Comparison of ENCODE assay signal across 30 cellular contexts in genomic region chr10:71502851-71503250, GRCh38.
"Had no signal": no experiment of that assay in that cellular context is flagged by ENCODE, and none has a peak within 500 bp of the region (broad histone marks: within the 10 kb centered on the region; RNA-seq: fewer than 3 reads in every experiment).

No MANE protein-coding gene starts in this region.

- H3K9me3 Mint-ChIP-seq: activated CD4-positive, alpha-beta memory T cell treated with anti-CD3 and anti-CD28 coated beads, Interleukin-2, amount 10 ng/mL, durations not matched to agents 7 days and 5 days; activated CD4-positive, alpha-beta T cell treated with anti-CD3 and anti-CD28 coated beads, Interleukin-2, amount 10 ng/mL, durations not matched to agents 7 days and 5 days; activated naive CD4-positive, alpha-beta T cell treated with anti-CD3 and anti-CD28 coated beads, Interleukin-2, amount 10 ng/mL, durations not matched to agents 7 days and 5 days; activated naive CD4-positive, alpha-beta T cell treated with anti-CD3 and anti-CD28 coated beads, Interleukin-2, amount 50 U/mL, for 72 hours; activated naive CD8-positive, alpha-beta T cell treated with anti-CD3 and anti-CD28 coated beads, Interleukin-2, amount 10 ng/mL, durations not matched to agents 7 days and 5 days; activated T-cell treated with anti-CD3 and anti-CD28 coated beads, Interleukin-2, amount 50 U/mL, for 24 hours; activated T-cell treated with anti-CD3 and anti-CD28 coated beads, Interleukin-2, amount 50 U/mL, for 72 hours; brain had no signal

- H3K27ac ChIP-seq: ascending aorta, breast epithelium, cardiac muscle cell, colonic mucosa, epithelial cell of prostate, esophagus squamous epithelium, gastroesophageal sphincter had no signal

- H3K4me1 ChIP-seq: ascending aorta, breast epithelium, colonic mucosa had no signal

- H3K27me3 ChIP-seq: ascending aorta, breast epithelium, cardiac muscle cell, colonic mucosa, gastroesophageal sphincter had no signal

- H3K4me3 ChIP-seq: ascending aorta, breast epithelium, cardiac muscle cell, colonic mucosa, esophagus squamous epithelium, gastroesophageal sphincter had no signal

- ATAC-seq: activated naive CD4-positive, alpha-beta T cell treated with anti-CD3 and anti-CD28 coated beads, Interleukin-2, amount 50 U/mL, for 72 hours; activated T-cell treated with anti-CD3 and anti-CD28 coated beads, Interleukin-2, amount 50 U/mL, for 72 hours; gastroesophageal sphincter; T-helper 17 cell had no signal

- H3K36me3 ChIP-seq: ascending aorta, breast epithelium, cardiac muscle cell, colonic mucosa, esophagus squamous epithelium, gastroesophageal sphincter had no signal

- DNase-seq: activated CD4-positive, alpha-beta memory T cell treated with anti-CD3 and anti-CD28 coated beads, Interleukin-2, amount 10 ng/mL, durations not matched to agents 7 days and 5 days; activated CD4-positive, alpha-beta T cell treated with anti-CD3 and anti-CD28 coated beads for 4 hours; activated CD4-positive, alpha-beta T cell treated with anti-CD3 and anti-CD28 coated beads, Interleukin-2, amount 10 ng/mL, durations not matched to agents 7 days and 5 days; activated CD4-positive, alpha-beta T cell treated with anti-CD3 and anti-CD28 coated beads, Interleukin-2, amount 50 U/mL, for 4 hours; activated CD4-positive, CD25-positive, alpha-beta regulatory T cell; activated CD4-positive, CD25-positive, alpha-beta regulatory T cell treated with anti-CD3 and anti-CD28 coated beads, Interleukin-2, amount 50 U/mL, for 72 hours; activated CD8-positive, alpha-beta memory T cell treated with anti-CD3 and anti-CD28 coated beads, Interleukin-2, amount 50 U/mL, for 48 hours; activated gamma-delta T cell; activated naive CD4-positive, alpha-beta T cell; activated naive CD4-positive, alpha-beta T cell treated with anti-CD3 and anti-CD28 coated beads, Interleukin-2, amount 10 ng/mL, durations not matched to agents 7 days and 5 days; activated naive CD8-positive, alpha-beta T cell treated with anti-CD3 and anti-CD28 coated beads, Interleukin-2, amount 10 ng/mL, durations not matched to agents 7 days and 5 days; activated T-cell treated with anti-CD3 and anti-CD28 coated beads for 4 hours; activated T-cell treated with anti-CD3 and anti-CD28 coated beads, Interleukin-2, amount 50 U/mL, for 24 hours; activated T-cell treated with anti-CD3 and anti-CD28 coated beads, Interleukin-2, amount 50 U/mL, for 72 hours; central memory CD4-positive, alpha-beta T cell; cerebellar nuclear complex; colonic mucosa; effector CD8-positive, alpha-beta T cell; esophagus squamous epithelium; foreskin melanocyte; head of caudate nucleus; T-helper 1 cell; T-helper 17 cell had no signal

- H3K36me3 Mint-ChIP-seq: activated naive CD4-positive, alpha-beta T cell treated with anti-CD3 and anti-CD28 coated beads, Interleukin-2, amount 10 ng/mL, durations not matched to agents 7 days and 5 days; activated naive CD4-positive, alpha-beta T cell treated with anti-CD3 and anti-CD28 coated beads, Interleukin-2, amount 50 U/mL, for 72 hours; activated naive CD8-positive, alpha-beta T cell treated with anti-CD3 and anti-CD28 coated beads, Interleukin-2, amount 10 ng/mL, durations not matched to agents 7 days and 5 days; brain had no signal

- H3K4me3 Mint-ChIP-seq: activated CD4-positive, alpha-beta memory T cell treated with anti-CD3 and anti-CD28 coated beads, Interleukin-2, amount 10 ng/mL, durations not matched to agents 7 days and 5 days; activated CD4-positive, alpha-beta T cell treated with anti-CD3 and anti-CD28 coated beads, Interleukin-2, amount 10 ng/mL, durations not matched to agents 7 days and 5 days; activated naive CD4-positive, alpha-beta T cell treated with anti-CD3 and anti-CD28 coated beads, Interleukin-2, amount 10 ng/mL, durations not matched to agents 7 days and 5 days; activated naive CD8-positive, alpha-beta T cell treated with anti-CD3 and anti-CD28 coated beads, Interleukin-2, amount 10 ng/mL, durations not matched to agents 7 days and 5 days; activated T-cell treated with anti-CD3 and anti-CD28 coated beads, Interleukin-2, amount 50 U/mL, for 24 hours; activated T-cell treated with anti-CD3 and anti-CD28 coated beads, Interleukin-2, amount 50 U/mL, for 72 hours; brain; T-helper 17 cell had no signal

- H3K27ac Mint-ChIP-seq: activated CD4-positive, alpha-beta memory T cell treated with anti-CD3 and anti-CD28 coated beads, Interleukin-2, amount 10 ng/mL, durations not matched to agents 7 days and 5 days; activated CD4-positive, alpha-beta T cell treated with anti-CD3 and anti-CD28 coated beads, Interleukin-2, amount 10 ng/mL, durations not matched to agents 7 days and 5 days; activated naive CD4-positive, alpha-beta T cell treated with anti-CD3 and anti-CD28 coated beads, Interleukin-2, amount 10 ng/mL, durations not matched to agents 7 days and 5 days; activated naive CD8-positive, alpha-beta T cell treated with anti-CD3 and anti-CD28 coated beads, Interleukin-2, amount 10 ng/mL, durations not matched to agents 7 days and 5 days; activated T-cell treated with anti-CD3 and anti-CD28 coated beads, Interleukin-2, amount 50 U/mL, for 24 hours; activated T-cell treated with anti-CD3 and anti-CD28 coated beads, Interleukin-2, amount 50 U/mL, for 72 hours; T-helper 17 cell had no signal

- H3K4me1 Mint-ChIP-seq: activated naive CD8-positive, alpha-beta T cell treated with anti-CD3 and anti-CD28 coated beads, Interleukin-2, amount 10 ng/mL, durations not matched to agents 7 days and 5 days had no signal

- H3K9me3 ChIP-seq: ascending aorta, breast epithelium, colonic mucosa, esophagus squamous epithelium, gastroesophageal sphincter had no signal

- H3K27me3 Mint-ChIP-seq: activated CD4-positive, alpha-beta T cell treated with anti-CD3 and anti-CD28 coated beads, Interleukin-2, amount 10 ng/mL, durations not matched to agents 7 days and 5 days; activated T-cell treated with anti-CD3 and anti-CD28 coated beads, Interleukin-2, amount 50 U/mL, for 24 hours had no signal
